Comparison of ENCODE assay signal across 22 cellular contexts in genomic region chr15:41824062-41824745, GRCh38.
"Had no signal": no experiment of that assay in that cellular context is flagged by ENCODE, and none has a peak within 500 bp of the region (broad histone marks: within the 10 kb centered on the region; RNA-seq: fewer than 3 reads in every experiment).

No MANE protein-coding gene starts in this region.

- DNase-seq: effector memory CD4-positive, alpha-beta T cell; gastrocnemius medialis; heart right ventricle; hypothalamus; mesenchymal stem cell; midbrain; retina; spleen; stimulated activated CD4-positive, alpha-beta T cell treated with anti-CD3 and anti-CD28 coated beads, Interleukin-15, amount 100 ng/mL, for 24 hours; stimulated activated CD4-positive, alpha-beta T cell treated with anti-CD3 and anti-CD28 coated beads, Interleukin-1b, Interleukin-23, amount 100 ng/mL, for 48 hours; stimulated activated CD4-positive, alpha-beta T cell treated with anti-CD3 and anti-CD28 coated beads, Interleukin-4, amount 100 ng/mL, for 24 hours; stimulated activated naive B cell treated with anti-CD40 and anti-IgM and Interleukin-4, amounts not matched to agents 10 μg/mL and 1 μg/mL and 100 μg/mL, for 72 hours; stimulated activated naive CD8-positive, alpha-beta T cell treated with anti-CD3 and anti-CD28 coated beads, Interleukin-15, amount 100 ng/mL, for 72 hours; testis had no signal

- H3K27ac Mint-ChIP-seq: natural killer cell treated with Interleukin-12 subunit alpha and Interleukin-12 subunit beta and Interleukin-15 and Interleukin-18, amount 100 ng/mL, for 72 hours; stimulated activated naive B cell treated with anti-CD40 and anti-IgM and Interleukin-4, amounts not matched to agents 10 μg/mL and 1 μg/mL and 100 μg/mL, for 72 hours had no signal

- H3K27me3 Mint-ChIP-seq: natural killer cell treated with Interleukin-12 subunit alpha and Interleukin-12 subunit beta and Interleukin-15 and Interleukin-18, amount 100 ng/mL, for 72 hours; stimulated activated naive B cell treated with anti-CD40 and anti-IgM and Interleukin-4, amounts not matched to agents 10 μg/mL and 1 μg/mL and 100 μg/mL, for 72 hours; stimulated activated naive CD8-positive, alpha-beta T cell treated with anti-CD3 and anti-CD28 coated beads, Interleukin-15, amount 100 ng/mL, for 72 hours had no signal

- H3K36me3 Mint-ChIP-seq: natural killer cell treated with Interleukin-12 subunit alpha and Interleukin-12 subunit beta and Interleukin-15 and Interleukin-18, amount 100 ng/mL, for 72 hours had no signal

- H3K27me3 ChIP-seq: esophagus muscularis mucosa, gastrocnemius medialis, heart right ventricle, left lung, spleen, testis, tibial nerve had no signal

- H3K27ac ChIP-seq: epithelial cell of prostate, esophagus muscularis mucosa, gastrocnemius medialis, heart right ventricle, left lung, psoas muscle, spleen, testis, tibial nerve had no signal

- ATAC-seq: gastrocnemius medialis; heart right ventricle; left lung; natural killer cell treated with Interleukin-12 subunit alpha and Interleukin-12 subunit beta and Interleukin-15 and Interleukin-18, amount 100 ng/mL, for 72 hours; psoas muscle; sciatic nerve; stimulated activated naive B cell treated with anti-CD40 and anti-IgM and Interleukin-4, amounts not matched to agents 10 μg/mL and 1 μg/mL and 100 μg/mL, for 72 hours; stimulated activated naive CD8-positive, alpha-beta T cell treated with anti-CD3 and anti-CD28 coated beads, Interleukin-15, amount 100 ng/mL, for 72 hours had no signal

- H3K4me3 ChIP-seq: esophagus muscularis mucosa, gastrocnemius medialis, heart right ventricle, left lung, lung, psoas muscle, spleen, testis, tibial nerve had no signal

- H3K4me3 Mint-ChIP-seq: natural killer cell treated with Interleukin-12 subunit alpha and Interleukin-12 subunit beta and Interleukin-15 and Interleukin-18, amount 100 ng/mL, for 72 hours; stimulated activated naive B cell treated with anti-CD40 and anti-IgM and Interleukin-4, amounts not matched to agents 10 μg/mL and 1 μg/mL and 100 μg/mL, for 72 hours; stimulated activated naive CD8-positive, alpha-beta T cell treated with anti-CD3 and anti-CD28 coated beads, Interleukin-15, amount 100 ng/mL, for 72 hours had no signal

- H3K9me3 ChIP-seq: esophagus muscularis mucosa, gastrocnemius medialis, heart right ventricle, left lung, psoas muscle, spleen, testis, tibial nerve had no signal

- H3K9me3 Mint-ChIP-seq: natural killer cell treated with Interleukin-12 subunit alpha and Interleukin-12 subunit beta and Interleukin-15 and Interleukin-18, amount 100 ng/mL, for 72 hours; stimulated activated naive B cell treated with anti-CD40 and anti-IgM and Interleukin-4, amounts not matched to agents 10 μg/mL and 1 μg/mL and 100 μg/mL, for 72 hours; stimulated activated naive CD8-positive, alpha-beta T cell treated with anti-CD3 and anti-CD28 coated beads, Interleukin-15, amount 100 ng/mL, for 72 hours had no signal
